ENCODE assay signal across 1 cellular context in the genomic region with DNA sequence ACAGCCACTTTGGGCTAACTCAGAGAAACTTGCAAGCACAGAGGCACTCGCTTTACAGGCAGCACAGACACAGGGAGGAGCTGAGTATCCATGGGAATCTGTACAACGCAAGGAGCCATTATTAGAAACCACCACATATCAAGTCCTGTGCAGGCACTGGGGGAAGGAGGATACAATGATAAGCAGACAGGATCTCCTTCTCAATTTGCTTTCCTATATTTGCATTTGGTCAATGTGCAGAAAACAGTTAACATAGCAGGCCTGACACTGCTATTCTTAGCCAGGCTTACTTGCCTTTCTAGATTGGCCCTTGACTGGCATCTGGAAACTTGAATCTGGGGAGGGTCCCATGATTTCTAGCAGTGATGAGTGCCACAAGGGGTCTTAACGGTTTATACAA.
A peak's percentile ranks its signal among the peaks of the same experiment; 100 is the strongest.
TF ChIP-seq lines count a peak whose summit lies in the region.

No MANE protein-coding gene starts in this region.

TF ChIP-seq in K562, 482 proteins besides CTCF, POLR2A, EP300 and RAD21 (continued from another document):
- TF ChIP-seq, protein P1, sequence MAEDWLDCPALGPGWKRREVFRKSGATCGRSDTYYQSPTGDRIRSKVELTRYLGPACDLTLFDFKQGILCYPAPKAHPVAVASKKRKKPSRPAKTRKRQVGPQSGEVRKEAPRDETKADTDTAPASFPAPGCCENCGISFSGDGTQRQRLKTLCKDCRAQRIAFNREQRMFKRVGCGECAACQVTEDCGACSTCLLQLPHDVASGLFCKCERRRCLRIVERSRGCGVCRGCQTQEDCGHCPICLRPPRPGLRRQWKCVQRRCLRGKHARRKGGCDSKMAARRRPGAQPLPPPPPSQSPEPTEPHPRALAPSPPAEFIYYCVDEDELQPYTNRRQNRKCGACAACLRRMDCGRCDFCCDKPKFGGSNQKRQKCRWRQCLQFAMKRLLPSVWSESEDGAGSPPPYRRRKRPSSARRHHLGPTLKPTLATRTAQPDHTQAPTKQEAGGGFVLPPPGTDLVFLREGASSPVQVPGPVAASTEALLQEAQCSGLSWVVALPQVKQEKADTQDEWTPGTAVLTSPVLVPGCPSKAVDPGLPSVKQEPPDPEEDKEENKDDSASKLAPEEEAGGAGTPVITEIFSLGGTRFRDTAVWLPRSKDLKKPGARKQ (CRISPR knock-in tag; IDR thresholded peaks at IDR 0.05): no peak
- TF ChIP-seq SMARCC2 (IDR thresholded peaks at IDR 0.05; ENCODE audit: low read depth): peak; percentile 93
- no peak for TF ChIP-seq CBX1 (IDR thresholded peaks at IDR 0.05; ENCODE audit: low read depth)
- TF ChIP-seq RHOXF2B (CRISPR knock-in tag; conservative IDR thresholded peaks at IDR 0.05): no peak
- TF ChIP-seq, protein P2, sequence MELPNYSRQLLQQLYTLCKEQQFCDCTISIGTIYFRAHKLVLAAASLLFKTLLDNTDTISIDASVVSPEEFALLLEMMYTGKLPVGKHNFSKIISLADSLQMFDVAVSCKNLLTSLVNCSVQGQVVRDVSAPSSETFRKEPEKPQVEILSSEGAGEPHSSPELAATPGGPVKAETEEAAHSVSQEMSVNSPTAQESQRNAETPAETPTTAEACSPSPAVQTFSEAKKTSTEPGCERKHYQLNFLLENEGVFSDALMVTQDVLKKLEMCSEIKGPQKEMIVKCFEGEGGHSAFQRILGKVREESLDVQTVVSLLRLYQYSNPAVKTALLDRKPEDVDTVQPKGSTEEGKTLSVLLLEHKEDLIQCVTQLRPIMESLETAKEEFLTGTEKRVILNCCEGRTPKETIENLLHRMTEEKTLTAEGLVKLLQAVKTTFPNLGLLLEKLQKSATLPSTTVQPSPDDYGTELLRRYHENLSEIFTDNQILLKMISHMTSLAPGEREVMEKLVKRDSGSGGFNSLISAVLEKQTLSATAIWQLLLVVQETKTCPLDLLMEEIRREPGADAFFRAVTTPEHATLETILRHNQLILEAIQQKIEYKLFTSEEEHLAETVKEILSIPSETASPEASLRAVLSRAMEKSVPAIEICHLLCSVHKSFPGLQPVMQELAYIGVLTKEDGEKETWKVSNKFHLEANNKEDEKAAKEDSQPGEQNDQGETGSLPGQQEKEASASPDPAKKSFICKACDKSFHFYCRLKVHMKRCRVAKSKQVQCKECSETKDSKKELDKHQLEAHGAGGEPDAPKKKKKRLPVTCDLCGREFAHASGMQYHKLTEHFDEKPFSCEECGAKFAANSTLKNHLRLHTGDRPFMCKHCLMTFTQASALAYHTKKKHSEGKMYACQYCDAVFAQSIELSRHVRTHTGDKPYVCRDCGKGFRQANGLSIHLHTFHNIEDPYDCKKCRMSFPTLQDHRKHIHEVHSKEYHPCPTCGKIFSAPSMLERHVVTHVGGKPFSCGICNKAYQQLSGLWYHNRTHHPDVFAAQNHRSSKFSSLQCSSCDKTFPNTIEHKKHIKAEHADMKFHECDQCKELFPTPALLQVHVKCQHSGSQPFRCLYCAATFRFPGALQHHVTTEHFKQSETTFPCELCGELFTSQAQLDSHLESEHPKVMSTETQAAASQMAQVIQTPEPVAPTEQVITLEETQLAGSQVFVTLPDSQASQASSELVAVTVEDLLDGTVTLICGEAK (IDR thresholded peaks at IDR 0.05): no peak
- TF ChIP-seq, protein P2 (CRISPR knock-in tag; IDR thresholded peaks at IDR 0.05): no peak
- TF ChIP-seq ZFPM2 (CRISPR knock-in tag; IDR thresholded peaks at IDR 0.05): no peak
- TF ChIP-seq ZNF77 (CRISPR knock-in tag; IDR thresholded peaks at IDR 0.05): no peak
- TF ChIP-seq BHLHE40 (IDR thresholded peaks at IDR 0.05; ENCODE audit: low read length): peak; percentile 40; the same call in 1 of the 2 replicates
- no peak for TF ChIP-seq DNMT1 (IDR thresholded peaks at IDR 0.05)
- peak; percentile 98 for TF ChIP-seq SMARCA4 (IDR thresholded peaks at IDR 0.05)
- TF ChIP-seq POU5F1 (IDR thresholded peaks at IDR 0.05; ENCODE audit: borderline replicate concordance, low read depth, low read length, partially characterized antibody): no peak
- TF ChIP-seq, protein P3, sequence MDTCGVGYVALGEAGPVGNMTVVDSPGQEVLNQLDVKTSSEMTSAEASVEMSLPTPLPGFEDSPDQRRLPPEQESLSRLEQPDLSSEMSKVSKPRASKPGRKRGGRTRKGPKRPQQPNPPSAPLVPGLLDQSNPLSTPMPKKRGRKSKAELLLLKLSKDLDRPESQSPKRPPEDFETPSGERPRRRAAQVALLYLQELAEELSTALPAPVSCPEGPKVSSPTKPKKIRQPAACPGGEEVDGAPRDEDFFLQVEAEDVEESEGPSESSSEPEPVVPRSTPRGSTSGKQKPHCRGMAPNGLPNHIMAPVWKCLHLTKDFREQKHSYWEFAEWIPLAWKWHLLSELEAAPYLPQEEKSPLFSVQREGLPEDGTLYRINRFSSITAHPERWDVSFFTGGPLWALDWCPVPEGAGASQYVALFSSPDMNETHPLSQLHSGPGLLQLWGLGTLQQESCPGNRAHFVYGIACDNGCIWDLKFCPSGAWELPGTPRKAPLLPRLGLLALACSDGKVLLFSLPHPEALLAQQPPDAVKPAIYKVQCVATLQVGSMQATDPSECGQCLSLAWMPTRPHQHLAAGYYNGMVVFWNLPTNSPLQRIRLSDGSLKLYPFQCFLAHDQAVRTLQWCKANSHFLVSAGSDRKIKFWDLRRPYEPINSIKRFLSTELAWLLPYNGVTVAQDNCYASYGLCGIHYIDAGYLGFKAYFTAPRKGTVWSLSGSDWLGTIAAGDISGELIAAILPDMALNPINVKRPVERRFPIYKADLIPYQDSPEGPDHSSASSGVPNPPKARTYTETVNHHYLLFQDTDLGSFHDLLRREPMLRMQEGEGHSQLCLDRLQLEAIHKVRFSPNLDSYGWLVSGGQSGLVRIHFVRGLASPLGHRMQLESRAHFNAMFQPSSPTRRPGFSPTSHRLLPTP (IDR thresholded peaks at IDR 0.05; ENCODE audit: borderline replicate concordance, extremely low read depth, insufficient read length): no peak
- TF ChIP-seq, protein P4, sequence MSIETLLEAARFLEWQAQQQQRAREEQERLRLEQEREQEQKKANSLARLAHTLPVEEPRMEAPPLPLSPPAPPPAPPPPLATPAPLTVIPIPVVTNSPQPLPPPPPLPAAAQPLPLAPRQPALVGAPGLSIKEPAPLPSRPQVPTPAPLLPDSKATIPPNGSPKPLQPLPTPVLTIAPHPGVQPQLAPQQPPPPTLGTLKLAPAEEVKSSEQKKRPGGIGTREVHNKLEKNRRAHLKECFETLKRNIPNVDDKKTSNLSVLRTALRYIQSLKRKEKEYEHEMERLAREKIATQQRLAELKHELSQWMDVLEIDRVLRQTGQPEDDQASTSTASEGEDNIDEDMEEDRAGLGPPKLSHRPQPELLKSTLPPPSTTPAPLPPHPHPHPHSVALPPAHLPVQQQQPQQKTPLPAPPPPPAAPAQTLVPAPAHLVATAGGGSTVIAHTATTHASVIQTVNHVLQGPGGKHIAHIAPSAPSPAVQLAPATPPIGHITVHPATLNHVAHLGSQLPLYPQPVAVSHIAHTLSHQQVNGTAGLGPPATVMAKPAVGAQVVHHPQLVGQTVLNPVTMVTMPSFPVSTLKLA (conservative IDR thresholded peaks at IDR 0.05): peak in 1 of 2 experiments; percentile 64; a peak in 3 of 4 replicates
- TF ChIP-seq FOSL1 (tag; conservative IDR thresholded peaks at IDR 0.05): peak; percentile 64
TF ChIP-seq in K562: peak in this region for 142.
